In genomic region chr2:46490521-46491141, GRCh38 we compare ENCODE assay signal across 1 cellular context.
TF ChIP-seq lines count a peak whose summit lies in the region.

No MANE protein-coding gene starts in this region.

TF ChIP-seq in HepG2, 621 proteins besides CTCF, POLR2A, EP300 and RAD21:
- TF ChIP-seq ZNF138 (CRISPR knock-in tag; IDR thresholded peaks at IDR 0.05; ENCODE audit: low read depth), result no peak
- peak; percentile 42; the same call in 1 of the 2 replicates for TF ChIP-seq UBTF (CRISPR knock-in tag; IDR thresholded peaks at IDR 0.05)
- TF ChIP-seq PHF5A (CRISPR knock-in tag; IDR thresholded peaks at IDR 0.05; ENCODE audit: low read depth, unreplicated experiment), result no peak
- no peak for TF ChIP-seq HNRNPL (IDR thresholded peaks at IDR 0.05; ENCODE audit: low read depth, low read length)
